In genomic region chr17:46841561-46842379, GRCh38 we compare ENCODE assay signal across 8 cellular contexts. TPM values are rescaled to one million over a fixed set of nuclear protein-coding genes. Genes with fewer than 3 reads are reported as not detected.
DNase-seq lines count a peak whose midpoint lies in the region; ATAC-seq and TF ChIP-seq lines count a peak whose summit lies in the region.

No MANE protein-coding gene starts in this region.

- no peaks in the 10 kb centered on the region for H3K4me1 ChIP-seq in iPS-20b (ENCODE audit: insufficient read depth, low read length)

- no peak overlapping the region for H3K27ac Mint-ChIP-seq in activated CD4-positive, alpha-beta T cell treated with anti-CD3 and anti-CD28 coated beads, Interleukin-2, amount 10 ng/mL, durations not matched to agents 24 days and 14 days
- H3K27ac Mint-ChIP-seq in activated CD4-positive, alpha-beta T cell treated with anti-CD3 and anti-CD28 coated beads, Interleukin-2, amount 10 ng/mL, durations not matched to agents 7 days and 5 days: no peak overlapping the region
- H3K27ac Mint-ChIP-seq in activated T-cell treated with anti-CD3 and anti-CD28 coated beads, Interleukin-2, amount 50 U/mL, for 72 hours: no peak overlapping the region
- H3K27ac Mint-ChIP-seq in type B pancreatic cell: no peak overlapping the region

- CTCF ChIA-PET in activated CD4-positive, alpha-beta T cell treated with anti-CD3 and anti-CD28 coated beads, Interleukin-2, amount 10 ng/mL, durations not matched to agents 7 days and 5 days (lab: Charles Lee): interaction anchor here (0.9 kb wide), 1 partner anchor 29 kb away, joined by 4 read pairs; no protein-coding TSS in a partner anchor

- no peaks in the 10 kb centered on the region for H3K36me3 ChIP-seq in iPS-20b (ENCODE audit: insufficient read depth, low read depth, low read length)

- TF ChIP-seq CTCF in type B pancreatic cell (conservative IDR thresholded peaks at IDR 0.05): peak; percentile 93

- peaks cover 32% of the 10 kb centered on the region for H3K27me3 ChIP-seq in iPS-20b (ENCODE audit: insufficient read depth, low read length)

- no peak overlapping the region for H3K27ac ChIP-seq in iPS-20b (ENCODE audit: low read length)

- no peak overlapping the region for H3K9ac ChIP-seq in iPS-20b (ENCODE audit: low read depth, low read length)

- H3K4me1 Mint-ChIP-seq in activated CD4-positive, alpha-beta T cell treated with anti-CD3 and anti-CD28 coated beads, Interleukin-2, amount 10 ng/mL, durations not matched to agents 24 days and 14 days: no peaks in the 10 kb centered on the region
- H3K4me1 Mint-ChIP-seq in activated CD4-positive, alpha-beta T cell treated with anti-CD3 and anti-CD28 coated beads, Interleukin-2, amount 10 ng/mL, durations not matched to agents 7 days and 5 days: peaks cover 3% of the 10 kb centered on the region
- H3K4me1 Mint-ChIP-seq in activated T-cell treated with anti-CD3 and anti-CD28 coated beads, Interleukin-2, amount 50 U/mL, for 72 hours (ENCODE audit: low read depth): no peaks in the 10 kb centered on the region
- H3K4me1 Mint-ChIP-seq in type B pancreatic cell (ENCODE audit: unreplicated experiment): no peaks in the 10 kb centered on the region

- H3K4me3 ChIP-seq in iPS-20b (ENCODE audit: low read length): peak overlapping the region; percentile 54; the same call in 1 of the 2 replicates

- intact Hi-C loops in activated CD4-positive, alpha-beta T cell treated with anti-CD3 and anti-CD28 coated beads, Interleukin-2, amount 10 ng/mL, durations not matched to agents 24 days and 14 days (cut with micrococcal nuclease): loop anchor here (10.0 kb wide), 1 partner anchor 103 kb away; no protein-coding TSS in a partner anchor

- POLR2A ChIA-PET in activated CD4-positive, alpha-beta T cell treated with anti-CD3 and anti-CD28 coated beads, Interleukin-2, amount 10 ng/mL, durations not matched to agents 7 days and 5 days (lab: Charles Lee): interaction anchor here (0.6 kb wide), 1 partner anchor 98 kb away, joined by 3 read pairs; no protein-coding TSS in a partner anchor

- peak in 1 of 2 donors; percentile 60 for ATAC-seq in activated T-cell treated with anti-CD3 and anti-CD28 coated beads, Interleukin-2, amount 50 U/mL, for 72 hours (replicated peaks in 1 of 2)
- ATAC-seq in GM19463 (IDR thresholded peaks at IDR 0.05; ENCODE audit: unreplicated experiment) (no peak), HG02884 (IDR thresholded peaks at IDR 0.05; ENCODE audit: unreplicated experiment) (no peak)

- peak; percentile 76 for DNase-seq in activated CD4-positive, alpha-beta T cell treated with anti-CD3 and anti-CD28 coated beads, Interleukin-2, amount 10 ng/mL, durations not matched to agents 24 days and 14 days
- DNase-seq in activated CD4-positive, alpha-beta T cell treated with anti-CD3 and anti-CD28 coated beads, Interleukin-2, amount 10 ng/mL, durations not matched to agents 7 days and 5 days: no peak
- DNase-seq in activated T-cell treated with anti-CD3 and anti-CD28 coated beads, Interleukin-2, amount 50 U/mL, for 72 hours: peak; percentile 32 to 46
- DNase-seq in type B pancreatic cell (ENCODE audit: extremely low spot score, unreplicated experiment) (no peak), cortex of kidney (lab: John Stamatoyannopoulos, UW) (no peak)

- peaks cover 9% of the 10 kb centered on the region for H3K9me3 Mint-ChIP-seq in activated CD4-positive, alpha-beta T cell treated with anti-CD3 and anti-CD28 coated beads, Interleukin-2, amount 10 ng/mL, durations not matched to agents 24 days and 14 days
- H3K9me3 Mint-ChIP-seq in activated CD4-positive, alpha-beta T cell treated with anti-CD3 and anti-CD28 coated beads, Interleukin-2, amount 10 ng/mL, durations not matched to agents 7 days and 5 days: peaks cover 12% of the 10 kb centered on the region
- peaks cover 7 to 8% of the 10 kb centered on the region in 2 donors for H3K9me3 Mint-ChIP-seq in activated T-cell treated with anti-CD3 and anti-CD28 coated beads, Interleukin-2, amount 50 U/mL, for 72 hours
- peaks cover 11% of the 10 kb centered on the region for H3K9me3 Mint-ChIP-seq in type B pancreatic cell

- H3K4me3 Mint-ChIP-seq in activated CD4-positive, alpha-beta T cell treated with anti-CD3 and anti-CD28 coated beads, Interleukin-2, amount 10 ng/mL, durations not matched to agents 24 days and 14 days: no peak overlapping the region
- no peak overlapping the region for H3K4me3 Mint-ChIP-seq in activated CD4-positive, alpha-beta T cell treated with anti-CD3 and anti-CD28 coated beads, Interleukin-2, amount 10 ng/mL, durations not matched to agents 7 days and 5 days
- H3K4me3 Mint-ChIP-seq in activated T-cell treated with anti-CD3 and anti-CD28 coated beads, Interleukin-2, amount 50 U/mL, for 72 hours: peak overlapping the region in 1 of 2 donors; percentile 54
- no peak overlapping the region for H3K4me3 Mint-ChIP-seq in type B pancreatic cell

- H3K27me3 Mint-ChIP-seq in activated CD4-positive, alpha-beta T cell treated with anti-CD3 and anti-CD28 coated beads, Interleukin-2, amount 10 ng/mL, durations not matched to agents 24 days and 14 days: peaks cover 21% of the 10 kb centered on the region
- H3K27me3 Mint-ChIP-seq in activated CD4-positive, alpha-beta T cell treated with anti-CD3 and anti-CD28 coated beads, Interleukin-2, amount 10 ng/mL, durations not matched to agents 7 days and 5 days: peaks cover 24% of the 10 kb centered on the region
- H3K27me3 Mint-ChIP-seq in activated T-cell treated with anti-CD3 and anti-CD28 coated beads, Interleukin-2, amount 50 U/mL, for 72 hours (ENCODE audit: low read depth): peaks cover 45% of the 10 kb centered on the region
- H3K27me3 Mint-ChIP-seq in type B pancreatic cell: peaks cover 34% of the 10 kb centered on the region

- peaks cover 2% of the 10 kb centered on the region for H3K36me3 Mint-ChIP-seq in activated CD4-positive, alpha-beta T cell treated with anti-CD3 and anti-CD28 coated beads, Interleukin-2, amount 10 ng/mL, durations not matched to agents 24 days and 14 days (ENCODE audit: low read depth)
- H3K36me3 Mint-ChIP-seq in activated CD4-positive, alpha-beta T cell treated with anti-CD3 and anti-CD28 coated beads, Interleukin-2, amount 10 ng/mL, durations not matched to agents 7 days and 5 days (ENCODE audit: low read depth): no peaks in the 10 kb centered on the region
- peaks cover 7 to 8% of the 10 kb centered on the region in 2 donors for H3K36me3 Mint-ChIP-seq in activated T-cell treated with anti-CD3 and anti-CD28 coated beads, Interleukin-2, amount 50 U/mL, for 72 hours (ENCODE audit: insufficient read depth in 2 of 2)
- no peaks in the 10 kb centered on the region for H3K36me3 Mint-ChIP-seq in type B pancreatic cell

- H3K9me3 ChIP-seq in iPS-20b (ENCODE audit: insufficient read depth, low read depth, low read length): peaks cover 9% of the 10 kb centered on the region; the same call in 1 of the 2 replicates

RNA-seq across cellular contexts. Expression of gene WNT9B, which starts 9.6 kb away (rescaled TPM):
- not detected in 2 replicates for total RNA-seq in activated CD4-positive, alpha-beta T cell treated with anti-CD3 and anti-CD28 coated beads, Interleukin-2, amount 10 ng/mL, durations not matched to agents 24 days and 14 days
- not detected for total RNA-seq in activated CD4-positive, alpha-beta T cell treated with anti-CD3 and anti-CD28 coated beads, Interleukin-2, amount 10 ng/mL, durations not matched to agents 7 days and 5 days
- not detected for total RNA-seq in activated T-cell treated with anti-CD3 and anti-CD28 coated beads, Interleukin-2, amount 50 U/mL, for 72 hours
- 0.89 and 1.2 TPM in 2 replicates for total RNA-seq in type B pancreatic cell (ENCODE audit: low replicate concordance)

RNA-seq across cellular contexts. Expression of gene WNT3, which starts 23.3 kb away (rescaled TPM):
- total RNA-seq in activated CD4-positive, alpha-beta T cell treated with anti-CD3 and anti-CD28 coated beads, Interleukin-2, amount 10 ng/mL, durations not matched to agents 24 days and 14 days: 0.05 and 0.07 TPM in 2 replicates
- not detected for total RNA-seq in activated CD4-positive, alpha-beta T cell treated with anti-CD3 and anti-CD28 coated beads, Interleukin-2, amount 10 ng/mL, durations not matched to agents 7 days and 5 days
- under 1 TPM; 0.14 to 0.53 TPM for total RNA-seq in activated T-cell treated with anti-CD3 and anti-CD28 coated beads, Interleukin-2, amount 50 U/mL, for 72 hours
- 14.1 and 47.7 TPM in 2 replicates for total RNA-seq in type B pancreatic cell (ENCODE audit: low replicate concordance)

Comparison
In these comparisons a context has a peak if more than half of its experiments do, and no peak if none do; other contexts are left out.
1. DNase-seq: peak in activated CD4-positive, alpha-beta T cell treated with anti-CD3 and anti-CD28 coated beads, Interleukin-2, amount 10 ng/mL, durations not matched to agents 24 days and 14 days (single experiment) and activated T-cell treated with anti-CD3 and anti-CD28 coated beads, Interleukin-2, amount 50 U/mL, for 72 hours (2 of 2); none in activated CD4-positive, alpha-beta T cell treated with anti-CD3 and anti-CD28 coated beads, Interleukin-2, amount 10 ng/mL, durations not matched to agents 7 days and 5 days (single experiment), type B pancreatic cell (single experiment) and cortex of kidney (single experiment).